ENCODE assay signal across 9 cellular contexts in genomic region chr6:11810039-11810541, GRCh38. TPM values are rescaled to one million over a fixed set of nuclear protein-coding genes. Genes with fewer than 3 reads are reported as not detected.
DNase-seq lines count a peak whose midpoint lies in the region; ATAC-seq and TF ChIP-seq lines count a peak whose summit lies in the region.
"Had no signal": no experiment of that assay in that cellular context is flagged by ENCODE, and none has a peak within 500 bp of the region (broad histone marks: within the 10 kb centered on the region; RNA-seq: fewer than 3 reads in every experiment).

No MANE protein-coding gene starts in this region.

- H3K9me3 ChIP-seq in adipocyte (ENCODE audit: control insufficient read depth, low read length) (no peaks in the 10 kb centered on the region), smooth muscle cell (replicated peaks; ENCODE audit: low read depth) (no peaks in the 10 kb centered on the region)

- peaks cover 7% of the 10 kb centered on the region for H3K4me1 Mint-ChIP-seq in activated T-helper 2 cell treated with anti-CD3 and anti-CD28 coated beads, Interferon-gamma antibody, Interleukin-2, Interleukin-4, amounts not matched to agents 10 μg/mL and 5 μg/mL and 100 μg/mL, durations not matched to agents 14 hours and 24 hours and 36 hours (ENCODE audit: low read depth)

- H3F3A ChIP-seq in smooth muscle cell (ENCODE audit: low read depth) = peaks cover 8% of the 10 kb centered on the region

- H3K4me1 ChIP-seq in adipocyte (ENCODE audit: control insufficient read depth, insufficient read depth, low read length) = peaks cover 39% of the 10 kb centered on the region
- peaks cover 29% of the 10 kb centered on the region for H3K4me1 ChIP-seq in smooth muscle cell (ENCODE audit: low read depth)

- no peak overlapping the region for H2AFZ ChIP-seq in smooth muscle cell (ENCODE audit: low read depth)

- H3K27ac Mint-ChIP-seq in activated T-helper 2 cell treated with anti-CD3 and anti-CD28 coated beads, Interferon-gamma antibody, Interleukin-2, Interleukin-4, amounts not matched to agents 10 μg/mL and 5 μg/mL and 100 μg/mL, durations not matched to agents 14 hours and 24 hours and 36 hours = no peak overlapping the region

- H3K36me3 ChIP-seq in adipocyte (ENCODE audit: control insufficient read depth, insufficient read depth, low read length, severe bottlenecking) (no peaks in the 10 kb centered on the region), smooth muscle cell (ENCODE audit: low read depth) (no peaks in the 10 kb centered on the region)

- H3K27me3 ChIP-seq in adipocyte (replicated peaks; ENCODE audit: control insufficient read depth, insufficient read depth, low read length) = no peaks in the 10 kb centered on the region
- H3K27me3 ChIP-seq in smooth muscle cell (ENCODE audit: low read depth) = no peaks in the 10 kb centered on the region

- H3K36me3 Mint-ChIP-seq in activated T-helper 2 cell treated with anti-CD3 and anti-CD28 coated beads, Interferon-gamma antibody, Interleukin-2, Interleukin-4, amounts not matched to agents 10 μg/mL and 5 μg/mL and 100 μg/mL, durations not matched to agents 14 hours and 24 hours and 36 hours (ENCODE audit: low read depth) = no peaks in the 10 kb centered on the region

- peak overlapping the region; percentile 27 for H3K4me2 ChIP-seq in smooth muscle cell

- TF ChIP-seq CTCF in smooth muscle cell (IDR thresholded peaks at IDR 0.05; ENCODE audit: borderline replicate concordance, insufficient read depth, poor library complexity, severe bottlenecking) = no peak

- H3K27me3 Mint-ChIP-seq in activated T-helper 2 cell treated with anti-CD3 and anti-CD28 coated beads, Interferon-gamma antibody, Interleukin-2, Interleukin-4, amounts not matched to agents 10 μg/mL and 5 μg/mL and 100 μg/mL, durations not matched to agents 14 hours and 24 hours and 36 hours (ENCODE audit: low read depth) = no peaks in the 10 kb centered on the region

- no peaks in the 10 kb centered on the region for H3K79me2 ChIP-seq in smooth muscle cell (ENCODE audit: low read depth)

- intact Hi-C loops in cardiac septum (cut with DNase I) = loop anchor here (2.0 to 5.0 kb wide), 2 partner anchors 98 to 199 kb away; no protein-coding TSS in a partner anchor
- intact Hi-C loops in activated T-helper 2 cell treated with anti-CD3 and anti-CD28 coated beads, Interferon-gamma antibody, Interleukin-2, Interleukin-4, amounts not matched to agents 10 μg/mL and 5 μg/mL and 100 μg/mL, durations not matched to agents 14 hours and 24 hours and 36 hours (cut with micrococcal nuclease) = no loop called here

- H3K9ac ChIP-seq in adipocyte (ENCODE audit: low read length) (peak overlapping the region; percentile 3), smooth muscle cell (ENCODE audit: low read depth) (no peak overlapping the region)

- 19% methylated on average over 1 of the region's 1 CpG for WGBS in smooth muscle cell (ENCODE audit: low lambda C conversion rate)

- ATAC-seq in GM19463 (IDR thresholded peaks at IDR 0.05; ENCODE audit: unreplicated experiment) (no peak), HG02588 (IDR thresholded peaks at IDR 0.05; ENCODE audit: unreplicated experiment) (no peak)

- H4K20me1 ChIP-seq in smooth muscle cell (ENCODE audit: low read depth) = no peaks in the 10 kb centered on the region

- no peaks in the 10 kb centered on the region for H3K9me3 Mint-ChIP-seq in activated T-helper 2 cell treated with anti-CD3 and anti-CD28 coated beads, Interferon-gamma antibody, Interleukin-2, Interleukin-4, amounts not matched to agents 10 μg/mL and 5 μg/mL and 100 μg/mL, durations not matched to agents 14 hours and 24 hours and 36 hours

- no peak overlapping the region for H3K4me3 Mint-ChIP-seq in activated T-helper 2 cell treated with anti-CD3 and anti-CD28 coated beads, Interferon-gamma antibody, Interleukin-2, Interleukin-4, amounts not matched to agents 10 μg/mL and 5 μg/mL and 100 μg/mL, durations not matched to agents 14 hours and 24 hours and 36 hours (ENCODE audit: low read depth)

- DNase-seq in HCEC 1CT = peak; percentile 39
- DNase-seq in adipocyte (ENCODE audit: low read depth) = peak; percentile 81
- DNase-seq in cardiac septum (ENCODE audit: low spot score) = peak; percentile 87
- DNase-seq in smooth muscle cell (lab: John Stamatoyannopoulos, UW; ENCODE audit: unreplicated experiment) = peak; percentile 21
- no peak for DNase-seq in activated T-helper 2 cell treated with anti-CD3 and anti-CD28 coated beads, Interferon-gamma antibody, Interleukin-2, Interleukin-4, amounts not matched to agents 10 μg/mL and 5 μg/mL and 100 μg/mL, durations not matched to agents 14 hours and 24 hours and 36 hours (ENCODE audit: low spot score)
- DNase-seq in NOMO-1 treated with dmso at 0.1 percent for 144 hours (lab: John Stamatoyannopoulos, UW; ENCODE audit: unreplicated experiment) = no peak

- H3K27ac ChIP-seq in smooth muscle cell (ENCODE audit: low read depth) = peak overlapping the region; percentile 74

- H3K4me3 ChIP-seq in adipocyte (ENCODE audit: low read length) = peak overlapping the region; percentile 26
- H3K4me3 ChIP-seq in smooth muscle cell = no peak overlapping the region

RNA-seq across cellular contexts. Expression of gene ADTRP, which starts 31.5 kb away (rescaled TPM):
- not detected for total RNA-seq in cardiac septum
- 0.54 and 0.67 TPM in 2 replicates for total RNA-seq in smooth muscle cell
- polyA plus RNA-seq in smooth muscle cell = 0.64 and 1.1 TPM in 2 replicates
- 0.67 and 1.6 TPM in 2 replicates for total RNA-seq in activated T-helper 2 cell treated with anti-CD3 and anti-CD28 coated beads, Interferon-gamma antibody, Interleukin-2, Interleukin-4, amounts not matched to agents 10 μg/mL and 5 μg/mL and 100 μg/mL, durations not matched to agents 14 hours and 24 hours and 36 hours
- polyA plus RNA-seq: neural cell had no signal

Comparison
In these comparisons a context has a peak if more than half of its experiments do, and no peak if none do; other contexts are left out.
1. DNase-seq: peak in HCEC 1CT (single experiment), adipocyte (single experiment), cardiac septum (single experiment) and smooth muscle cell (single experiment); none in activated T-helper 2 cell treated with anti-CD3 and anti-CD28 coated beads, Interferon-gamma antibody, Interleukin-2, Interleukin-4, amounts not matched to agents 10 μg/mL and 5 μg/mL and 100 μg/mL, durations not matched to agents 14 hours and 24 hours and 36 hours (single experiment) and NOMO-1 treated with dmso at 0.1 percent for 144 hours (single experiment).